8 cellular contexts compared by ENCODE assay signal in genomic region chr19:35216833-35217707, GRCh38. TPM values are rescaled to one million over a fixed set of nuclear protein-coding genes. Genes with fewer than 3 reads are reported as not detected.
DNase-seq lines count a peak whose midpoint lies in the region; ATAC-seq, FAIRE-seq and TF ChIP-seq lines count a peak whose summit lies in the region.

No MANE protein-coding gene starts in this region.

- no peaks in the 10 kb centered on the region for H3K79me2 ChIP-seq in PC-9 (ENCODE audit: low read depth)

- H3K36me3 Mint-ChIP-seq in activated CD4-positive, alpha-beta T cell treated with anti-CD3 and anti-CD28 coated beads for 36 hours (ENCODE audit: low read depth): peaks cover 1% of the 10 kb centered on the region
- peaks cover 5% of the 10 kb centered on the region for H3K36me3 Mint-ChIP-seq in stimulated activated memory B cell treated with anti-CD40 and anti-IgM and Interleukin-4, amounts not matched to agents 10 μg/mL and 1 μg/mL and 100 μg/mL, for 72 hours

- no peaks in the 10 kb centered on the region for H3K36me3 ChIP-seq in PC-9 (ENCODE audit: low read depth)
- no peaks in the 10 kb centered on the region for H3K36me3 ChIP-seq in bronchial epithelial cell (ENCODE audit: control insufficient read depth, insufficient read depth, low read length)

- peaks cover 5% of the 10 kb centered on the region; the same call in 1 of the 2 replicates for H3K9me3 ChIP-seq in PC-9 (ENCODE audit: insufficient read depth, low read depth)

- H3K9me3 Mint-ChIP-seq in activated CD4-positive, alpha-beta T cell treated with anti-CD3 and anti-CD28 coated beads for 36 hours (ENCODE audit: low read depth): peaks cover 15% of the 10 kb centered on the region
- peaks cover 6% of the 10 kb centered on the region for H3K9me3 Mint-ChIP-seq in stimulated activated memory B cell treated with anti-CD40 and anti-IgM and Interleukin-4, amounts not matched to agents 10 μg/mL and 1 μg/mL and 100 μg/mL, for 72 hours

- peaks cover 34% of the 10 kb centered on the region for H3K4me1 ChIP-seq in PC-9 (replicated peaks; ENCODE audit: insufficient read depth)

- H4K20me1 ChIP-seq in PC-9 (ENCODE audit: insufficient read depth): no peaks in the 10 kb centered on the region

- intact Hi-C loops in activated CD4-positive, alpha-beta T cell treated with anti-CD3 and anti-CD28 coated beads for 36 hours (cut with DNase I, micrococcal nuclease): loop anchor here in 1 of 2 experiments (1.0 kb wide), 1 partner anchor 173 kb away; no protein-coding TSS in a partner anchor
- intact Hi-C loops in PC-9 (cut with micrococcal nuclease; ENCODE audit: unreplicated experiment): loop anchor here (2.0 kb wide), 1 partner anchor 74 kb away; the partner anchor contains the start of gene FXYD7

- peak; percentile 71 for DNase-seq in activated CD4-positive, alpha-beta T cell treated with anti-CD3 and anti-CD28 coated beads for 36 hours
- DNase-seq in activated CD4-positive, alpha-beta T cell treated with anti-CD3 and anti-CD28 coated beads for 1 hour: no peak
- DNase-seq in PC-9 (peak; percentile 49 to 65), bronchial epithelial cell (ENCODE audit: low read depth) (peak; percentile 5)

- POLR2A ChIA-PET in activated CD4-positive, alpha-beta T cell treated with anti-CD3 and anti-CD28 coated beads for 36 hours (lab: Charles Lee): no interaction called here
- POLR2A ChIA-PET in PC-9 (lab: Charles Lee; ENCODE audit: unreplicated experiment): interaction anchor here (0.6 kb wide), 1 partner anchor 141 kb away, joined by 4 read pairs; no protein-coding TSS in a partner anchor

- H3K4me2 ChIP-seq in PC-9: no peak overlapping the region

- H2AFZ ChIP-seq in PC-9: no peak overlapping the region

- ATAC-seq in activated CD4-positive, alpha-beta T cell treated with anti-CD3 and anti-CD28 coated beads for 36 hours: peak; percentile 10
- ATAC-seq in stimulated activated memory B cell treated with anti-CD40 and anti-IgM and Interleukin-4, amounts not matched to agents 10 μg/mL and 1 μg/mL and 100 μg/mL, for 72 hours: no peak
- ATAC-seq in HG02623 (IDR thresholded peaks at IDR 0.05; ENCODE audit: unreplicated experiment) (no peak), HG02571 (IDR thresholded peaks at IDR 0.05; ENCODE audit: unreplicated experiment) (no peak), GM18907 (IDR thresholded peaks at IDR 0.05; ENCODE audit: unreplicated experiment) (no peak)

- H3K27ac Mint-ChIP-seq in activated CD4-positive, alpha-beta T cell treated with anti-CD3 and anti-CD28 coated beads for 36 hours: peak overlapping the region; percentile 78
- H3K27ac Mint-ChIP-seq in stimulated activated memory B cell treated with anti-CD40 and anti-IgM and Interleukin-4, amounts not matched to agents 10 μg/mL and 1 μg/mL and 100 μg/mL, for 72 hours: peak overlapping the region; percentile 75

- peaks cover 33% of the 10 kb centered on the region for H3F3A ChIP-seq in PC-9 (ENCODE audit: insufficient read depth, low read depth)

- FAIRE-seq in bronchial epithelial cell (lab: Jason Lieb, UNC): no peak

- BruUV-seq in PC-9 (replicated peaks; lab: Mats Ljungman, UMichigan): no TSS peak

- H3K4me1 Mint-ChIP-seq in activated CD4-positive, alpha-beta T cell treated with anti-CD3 and anti-CD28 coated beads for 36 hours: peaks cover 49% of the 10 kb centered on the region
- H3K4me1 Mint-ChIP-seq in stimulated activated memory B cell treated with anti-CD40 and anti-IgM and Interleukin-4, amounts not matched to agents 10 μg/mL and 1 μg/mL and 100 μg/mL, for 72 hours: peaks cover 50% of the 10 kb centered on the region

- H3K27ac ChIP-seq in PC-9: no peak overlapping the region

- no peak overlapping the region for H3K4me3 Mint-ChIP-seq in activated CD4-positive, alpha-beta T cell treated with anti-CD3 and anti-CD28 coated beads for 36 hours
- no peak overlapping the region for H3K4me3 Mint-ChIP-seq in stimulated activated memory B cell treated with anti-CD40 and anti-IgM and Interleukin-4, amounts not matched to agents 10 μg/mL and 1 μg/mL and 100 μg/mL, for 72 hours

- H3K27me3 ChIP-seq in PC-9 (ENCODE audit: insufficient read depth, low read depth): no peaks in the 10 kb centered on the region
- H3K27me3 ChIP-seq in bronchial epithelial cell (ENCODE audit: control insufficient read depth, insufficient read depth, low read length): no peaks in the 10 kb centered on the region

- CTCF ChIA-PET in activated CD4-positive, alpha-beta T cell treated with anti-CD3 and anti-CD28 coated beads for 36 hours (lab: Charles Lee): interaction anchor here (0.7 to 1.5 kb wide), 3 partner anchors 14 to 151 kb away, joined by 4 to 5 read pairs (median 5); no protein-coding TSS in a partner anchor
- CTCF ChIA-PET in PC-9 (lab: Charles Lee): interaction anchor here (0.5 to 0.8 kb wide), 3 partner anchors 69 to 715 kb away, joined by 5 to 8 read pairs (median 7); no protein-coding TSS in a partner anchor

- no peak overlapping the region for H3K4me3 ChIP-seq in PC-9
- no peak overlapping the region for H3K4me3 ChIP-seq in bronchial epithelial cell (ENCODE audit: low read depth, low read length)

- no peaks in the 10 kb centered on the region for H3K9me2 ChIP-seq in PC-9 (ENCODE audit: insufficient read depth)

- H3K27me3 Mint-ChIP-seq in activated CD4-positive, alpha-beta T cell treated with anti-CD3 and anti-CD28 coated beads for 36 hours: no peaks in the 10 kb centered on the region
- H3K27me3 Mint-ChIP-seq in stimulated activated memory B cell treated with anti-CD40 and anti-IgM and Interleukin-4, amounts not matched to agents 10 μg/mL and 1 μg/mL and 100 μg/mL, for 72 hours: no peaks in the 10 kb centered on the region

- peak; percentile 58 for TF ChIP-seq CTCF in PC-9 (conservative IDR thresholded peaks at IDR 0.05)
- TF ChIP-seq CTCF in bronchial epithelial cell (IDR thresholded peaks at IDR 0.05; ENCODE audit: insufficient read depth, low read length, severe bottlenecking): peak; percentile 7

RNA-seq across cellular contexts. Expression of gene FAM187B, which starts 11.5 kb away (rescaled TPM):
- total RNA-seq in activated CD4-positive, alpha-beta T cell treated with anti-CD3 and anti-CD28 coated beads for 36 hours: not detected
- not detected in 2 replicates for total RNA-seq in PC-9 (2021)
- total RNA-seq in bronchial epithelial cell: not detected in 2 replicates

RNA-seq across cellular contexts. Expression of gene LSR, which starts 31.7 kb away (rescaled TPM):
- 10 to 100 TPM; 10.0 to 12.2 TPM for total RNA-seq in activated CD4-positive, alpha-beta T cell treated with anti-CD3 and anti-CD28 coated beads for 36 hours
- 131 and 145 TPM in 2 replicates for total RNA-seq in PC-9 (2021)
- 11.3 and 27.0 TPM in 2 replicates for total RNA-seq in bronchial epithelial cell

RNA-seq across cellular contexts. Expression of gene USF2, which starts 51.7 kb away (rescaled TPM):
- 100 to 1,000 TPM; 116 to 154 TPM for total RNA-seq in activated CD4-positive, alpha-beta T cell treated with anti-CD3 and anti-CD28 coated beads for 36 hours
- total RNA-seq in PC-9 (2021) (92.1 and 98.2 TPM in 2 replicates), bronchial epithelial cell (60.8 and 67.3 TPM in 2 replicates)
